Comparison of ENCODE assay signal across 1 cellular context in the genomic region with DNA sequence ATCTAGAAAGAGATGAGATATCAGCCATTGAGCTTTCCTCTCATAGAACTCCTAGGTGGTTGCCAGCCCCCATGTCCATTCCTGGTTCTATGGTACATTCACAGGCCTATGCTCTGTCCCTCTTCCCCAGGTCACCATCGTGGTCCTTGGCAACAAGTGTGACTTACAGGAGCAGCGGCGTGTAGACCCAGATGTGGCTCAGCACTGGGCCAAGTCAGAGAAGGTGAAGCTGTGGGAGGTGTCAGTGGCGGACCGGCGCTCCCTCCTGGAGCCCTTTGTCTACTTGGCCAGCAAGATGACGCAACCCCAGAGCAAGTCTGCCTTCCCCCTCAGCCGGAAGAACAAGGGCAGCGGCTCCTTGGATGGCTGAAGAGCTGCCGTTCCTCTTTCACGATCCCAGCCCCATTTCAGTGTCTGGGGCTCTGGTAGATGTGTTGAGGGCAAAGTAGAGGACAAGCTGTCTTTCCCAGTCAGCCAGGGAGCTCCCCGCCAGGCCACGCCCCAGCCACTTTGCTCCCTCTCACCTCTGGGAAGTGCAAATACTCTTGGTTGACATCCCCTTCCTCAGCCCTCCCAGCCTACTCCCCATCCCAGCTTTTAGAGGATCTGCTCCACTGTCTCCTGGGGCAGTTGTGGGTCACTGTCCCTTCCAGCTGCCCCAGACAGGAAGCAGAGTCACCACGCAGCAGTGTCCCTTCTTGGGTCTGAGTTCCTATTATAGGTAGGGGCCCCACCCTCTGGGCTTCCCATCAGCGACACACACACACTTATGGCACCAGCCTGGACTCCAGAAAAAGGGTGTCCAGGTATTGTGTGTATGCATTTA.
TF ChIP-seq lines count a peak whose summit lies in the region.

No MANE protein-coding gene starts in this region.

TF ChIP-seq in K562, 482 proteins besides CTCF, POLR2A, EP300 and RAD21 (continued from another document and continues in another):
- no peak for TF ChIP-seq SP2 (IDR thresholded peaks at IDR 0.05; ENCODE audit: extremely low read depth, low read depth, low read length, poor library complexity, severe bottlenecking)
- no peak for TF ChIP-seq BRCA1 (IDR thresholded peaks at IDR 0.05)
- no peak for TF ChIP-seq BRCA1 (CRISPR knock-in tag; IDR thresholded peaks at IDR 0.05)
- no peak for TF ChIP-seq CREBBP (IDR thresholded peaks at IDR 0.05; ENCODE audit: low read depth, low read length)
- TF ChIP-seq WHSC1 (IDR thresholded peaks at IDR 0.05; ENCODE audit: low read length) = no peak
- no peak for TF ChIP-seq CC2D1A (IDR thresholded peaks at IDR 0.05)
- TF ChIP-seq ZNF184 (CRISPR knock-in tag; IDR thresholded peaks at IDR 0.05) = no peak
- TF ChIP-seq, protein P1, sequence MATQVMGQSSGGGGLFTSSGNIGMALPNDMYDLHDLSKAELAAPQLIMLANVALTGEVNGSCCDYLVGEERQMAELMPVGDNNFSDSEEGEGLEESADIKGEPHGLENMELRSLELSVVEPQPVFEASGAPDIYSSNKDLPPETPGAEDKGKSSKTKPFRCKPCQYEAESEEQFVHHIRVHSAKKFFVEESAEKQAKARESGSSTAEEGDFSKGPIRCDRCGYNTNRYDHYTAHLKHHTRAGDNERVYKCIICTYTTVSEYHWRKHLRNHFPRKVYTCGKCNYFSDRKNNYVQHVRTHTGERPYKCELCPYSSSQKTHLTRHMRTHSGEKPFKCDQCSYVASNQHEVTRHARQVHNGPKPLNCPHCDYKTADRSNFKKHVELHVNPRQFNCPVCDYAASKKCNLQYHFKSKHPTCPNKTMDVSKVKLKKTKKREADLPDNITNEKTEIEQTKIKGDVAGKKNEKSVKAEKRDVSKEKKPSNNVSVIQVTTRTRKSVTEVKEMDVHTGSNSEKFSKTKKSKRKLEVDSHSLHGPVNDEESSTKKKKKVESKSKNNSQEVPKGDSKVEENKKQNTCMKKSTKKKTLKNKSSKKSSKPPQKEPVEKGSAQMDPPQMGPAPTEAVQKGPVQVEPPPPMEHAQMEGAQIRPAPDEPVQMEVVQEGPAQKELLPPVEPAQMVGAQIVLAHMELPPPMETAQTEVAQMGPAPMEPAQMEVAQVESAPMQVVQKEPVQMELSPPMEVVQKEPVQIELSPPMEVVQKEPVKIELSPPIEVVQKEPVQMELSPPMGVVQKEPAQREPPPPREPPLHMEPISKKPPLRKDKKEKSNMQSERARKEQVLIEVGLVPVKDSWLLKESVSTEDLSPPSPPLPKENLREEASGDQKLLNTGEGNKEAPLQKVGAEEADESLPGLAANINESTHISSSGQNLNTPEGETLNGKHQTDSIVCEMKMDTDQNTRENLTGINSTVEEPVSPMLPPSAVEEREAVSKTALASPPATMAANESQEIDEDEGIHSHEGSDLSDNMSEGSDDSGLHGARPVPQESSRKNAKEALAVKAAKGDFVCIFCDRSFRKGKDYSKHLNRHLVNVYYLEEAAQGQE (CRISPR knock-in tag; IDR thresholded peaks at IDR 0.05; ENCODE audit: low read depth) = no peak
- TF ChIP-seq MEF2D (tag; conservative IDR thresholded peaks at IDR 0.05; ENCODE audit: low read depth) = 0 out of 2 replicates have a peak, but pooled peaks have one; percentile 56
- TF ChIP-seq KLF1 (tag; IDR thresholded peaks at IDR 0.05) = no peak
- TF ChIP-seq SMAD2 (IDR thresholded peaks at IDR 0.05; ENCODE audit: low read depth, low read length) = no peak
- TF ChIP-seq, protein P2, sequence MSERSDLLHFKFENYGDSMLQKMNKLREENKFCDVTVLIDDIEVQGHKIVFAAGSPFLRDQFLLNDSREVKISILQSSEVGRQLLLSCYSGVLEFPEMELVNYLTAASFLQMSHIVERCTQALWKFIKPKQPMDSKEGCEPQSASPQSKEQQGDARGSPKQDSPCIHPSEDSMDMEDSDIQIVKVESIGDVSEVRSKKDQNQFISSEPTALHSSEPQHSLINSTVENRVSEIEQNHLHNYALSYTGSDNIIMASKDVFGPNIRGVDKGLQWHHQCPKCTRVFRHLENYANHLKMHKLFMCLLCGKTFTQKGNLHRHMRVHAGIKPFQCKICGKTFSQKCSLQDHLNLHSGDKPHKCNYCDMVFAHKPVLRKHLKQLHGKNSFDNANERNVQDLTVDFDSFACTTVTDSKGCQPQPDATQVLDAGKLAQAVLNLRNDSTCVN (CRISPR knock-in tag; IDR thresholded peaks at IDR 0.05) = no peak
- TF ChIP-seq, protein P3, sequence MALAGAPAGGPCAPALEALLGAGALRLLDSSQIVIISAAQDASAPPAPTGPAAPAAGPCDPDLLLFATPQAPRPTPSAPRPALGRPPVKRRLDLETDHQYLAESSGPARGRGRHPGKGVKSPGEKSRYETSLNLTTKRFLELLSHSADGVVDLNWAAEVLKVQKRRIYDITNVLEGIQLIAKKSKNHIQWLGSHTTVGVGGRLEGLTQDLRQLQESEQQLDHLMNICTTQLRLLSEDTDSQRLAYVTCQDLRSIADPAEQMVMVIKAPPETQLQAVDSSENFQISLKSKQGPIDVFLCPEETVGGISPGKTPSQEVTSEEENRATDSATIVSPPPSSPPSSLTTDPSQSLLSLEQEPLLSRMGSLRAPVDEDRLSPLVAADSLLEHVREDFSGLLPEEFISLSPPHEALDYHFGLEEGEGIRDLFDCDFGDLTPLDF (CRISPR knock-in tag; IDR thresholded peaks at IDR 0.05) = no peak
- TF ChIP-seq FOXM1 (IDR thresholded peaks at IDR 0.05; ENCODE audit: low read depth) = no peak
- no peak for TF ChIP-seq FOXM1 (CRISPR knock-in tag; IDR thresholded peaks at IDR 0.05; ENCODE audit: low read depth)
- no peak for TF ChIP-seq FOXK2 (conservative IDR thresholded peaks at IDR 0.05 in 1 of 2, IDR thresholded peaks at IDR 0.05 in 1 of 2; ENCODE audit: low read depth in 2 of 2)
- TF ChIP-seq, protein P4, sequence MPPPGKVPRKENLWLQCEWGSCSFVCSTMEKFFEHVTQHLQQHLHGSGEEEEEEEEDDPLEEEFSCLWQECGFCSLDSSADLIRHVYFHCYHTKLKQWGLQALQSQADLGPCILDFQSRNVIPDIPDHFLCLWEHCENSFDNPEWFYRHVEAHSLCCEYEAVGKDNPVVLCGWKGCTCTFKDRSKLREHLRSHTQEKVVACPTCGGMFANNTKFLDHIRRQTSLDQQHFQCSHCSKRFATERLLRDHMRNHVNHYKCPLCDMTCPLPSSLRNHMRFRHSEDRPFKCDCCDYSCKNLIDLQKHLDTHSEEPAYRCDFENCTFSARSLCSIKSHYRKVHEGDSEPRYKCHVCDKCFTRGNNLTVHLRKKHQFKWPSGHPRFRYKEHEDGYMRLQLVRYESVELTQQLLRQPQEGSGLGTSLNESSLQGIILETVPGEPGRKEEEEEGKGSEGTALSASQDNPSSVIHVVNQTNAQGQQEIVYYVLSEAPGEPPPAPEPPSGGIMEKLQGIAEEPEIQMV (tag; conservative IDR thresholded peaks at IDR 0.05; ENCODE audit: low read depth) = 0 out of 2 replicates have a peak, but pooled peaks have one; percentile 3
- TF ChIP-seq MTA2 (IDR thresholded peaks at IDR 0.05; ENCODE audit: low read depth) = no peak
- TF ChIP-seq, protein P5, sequence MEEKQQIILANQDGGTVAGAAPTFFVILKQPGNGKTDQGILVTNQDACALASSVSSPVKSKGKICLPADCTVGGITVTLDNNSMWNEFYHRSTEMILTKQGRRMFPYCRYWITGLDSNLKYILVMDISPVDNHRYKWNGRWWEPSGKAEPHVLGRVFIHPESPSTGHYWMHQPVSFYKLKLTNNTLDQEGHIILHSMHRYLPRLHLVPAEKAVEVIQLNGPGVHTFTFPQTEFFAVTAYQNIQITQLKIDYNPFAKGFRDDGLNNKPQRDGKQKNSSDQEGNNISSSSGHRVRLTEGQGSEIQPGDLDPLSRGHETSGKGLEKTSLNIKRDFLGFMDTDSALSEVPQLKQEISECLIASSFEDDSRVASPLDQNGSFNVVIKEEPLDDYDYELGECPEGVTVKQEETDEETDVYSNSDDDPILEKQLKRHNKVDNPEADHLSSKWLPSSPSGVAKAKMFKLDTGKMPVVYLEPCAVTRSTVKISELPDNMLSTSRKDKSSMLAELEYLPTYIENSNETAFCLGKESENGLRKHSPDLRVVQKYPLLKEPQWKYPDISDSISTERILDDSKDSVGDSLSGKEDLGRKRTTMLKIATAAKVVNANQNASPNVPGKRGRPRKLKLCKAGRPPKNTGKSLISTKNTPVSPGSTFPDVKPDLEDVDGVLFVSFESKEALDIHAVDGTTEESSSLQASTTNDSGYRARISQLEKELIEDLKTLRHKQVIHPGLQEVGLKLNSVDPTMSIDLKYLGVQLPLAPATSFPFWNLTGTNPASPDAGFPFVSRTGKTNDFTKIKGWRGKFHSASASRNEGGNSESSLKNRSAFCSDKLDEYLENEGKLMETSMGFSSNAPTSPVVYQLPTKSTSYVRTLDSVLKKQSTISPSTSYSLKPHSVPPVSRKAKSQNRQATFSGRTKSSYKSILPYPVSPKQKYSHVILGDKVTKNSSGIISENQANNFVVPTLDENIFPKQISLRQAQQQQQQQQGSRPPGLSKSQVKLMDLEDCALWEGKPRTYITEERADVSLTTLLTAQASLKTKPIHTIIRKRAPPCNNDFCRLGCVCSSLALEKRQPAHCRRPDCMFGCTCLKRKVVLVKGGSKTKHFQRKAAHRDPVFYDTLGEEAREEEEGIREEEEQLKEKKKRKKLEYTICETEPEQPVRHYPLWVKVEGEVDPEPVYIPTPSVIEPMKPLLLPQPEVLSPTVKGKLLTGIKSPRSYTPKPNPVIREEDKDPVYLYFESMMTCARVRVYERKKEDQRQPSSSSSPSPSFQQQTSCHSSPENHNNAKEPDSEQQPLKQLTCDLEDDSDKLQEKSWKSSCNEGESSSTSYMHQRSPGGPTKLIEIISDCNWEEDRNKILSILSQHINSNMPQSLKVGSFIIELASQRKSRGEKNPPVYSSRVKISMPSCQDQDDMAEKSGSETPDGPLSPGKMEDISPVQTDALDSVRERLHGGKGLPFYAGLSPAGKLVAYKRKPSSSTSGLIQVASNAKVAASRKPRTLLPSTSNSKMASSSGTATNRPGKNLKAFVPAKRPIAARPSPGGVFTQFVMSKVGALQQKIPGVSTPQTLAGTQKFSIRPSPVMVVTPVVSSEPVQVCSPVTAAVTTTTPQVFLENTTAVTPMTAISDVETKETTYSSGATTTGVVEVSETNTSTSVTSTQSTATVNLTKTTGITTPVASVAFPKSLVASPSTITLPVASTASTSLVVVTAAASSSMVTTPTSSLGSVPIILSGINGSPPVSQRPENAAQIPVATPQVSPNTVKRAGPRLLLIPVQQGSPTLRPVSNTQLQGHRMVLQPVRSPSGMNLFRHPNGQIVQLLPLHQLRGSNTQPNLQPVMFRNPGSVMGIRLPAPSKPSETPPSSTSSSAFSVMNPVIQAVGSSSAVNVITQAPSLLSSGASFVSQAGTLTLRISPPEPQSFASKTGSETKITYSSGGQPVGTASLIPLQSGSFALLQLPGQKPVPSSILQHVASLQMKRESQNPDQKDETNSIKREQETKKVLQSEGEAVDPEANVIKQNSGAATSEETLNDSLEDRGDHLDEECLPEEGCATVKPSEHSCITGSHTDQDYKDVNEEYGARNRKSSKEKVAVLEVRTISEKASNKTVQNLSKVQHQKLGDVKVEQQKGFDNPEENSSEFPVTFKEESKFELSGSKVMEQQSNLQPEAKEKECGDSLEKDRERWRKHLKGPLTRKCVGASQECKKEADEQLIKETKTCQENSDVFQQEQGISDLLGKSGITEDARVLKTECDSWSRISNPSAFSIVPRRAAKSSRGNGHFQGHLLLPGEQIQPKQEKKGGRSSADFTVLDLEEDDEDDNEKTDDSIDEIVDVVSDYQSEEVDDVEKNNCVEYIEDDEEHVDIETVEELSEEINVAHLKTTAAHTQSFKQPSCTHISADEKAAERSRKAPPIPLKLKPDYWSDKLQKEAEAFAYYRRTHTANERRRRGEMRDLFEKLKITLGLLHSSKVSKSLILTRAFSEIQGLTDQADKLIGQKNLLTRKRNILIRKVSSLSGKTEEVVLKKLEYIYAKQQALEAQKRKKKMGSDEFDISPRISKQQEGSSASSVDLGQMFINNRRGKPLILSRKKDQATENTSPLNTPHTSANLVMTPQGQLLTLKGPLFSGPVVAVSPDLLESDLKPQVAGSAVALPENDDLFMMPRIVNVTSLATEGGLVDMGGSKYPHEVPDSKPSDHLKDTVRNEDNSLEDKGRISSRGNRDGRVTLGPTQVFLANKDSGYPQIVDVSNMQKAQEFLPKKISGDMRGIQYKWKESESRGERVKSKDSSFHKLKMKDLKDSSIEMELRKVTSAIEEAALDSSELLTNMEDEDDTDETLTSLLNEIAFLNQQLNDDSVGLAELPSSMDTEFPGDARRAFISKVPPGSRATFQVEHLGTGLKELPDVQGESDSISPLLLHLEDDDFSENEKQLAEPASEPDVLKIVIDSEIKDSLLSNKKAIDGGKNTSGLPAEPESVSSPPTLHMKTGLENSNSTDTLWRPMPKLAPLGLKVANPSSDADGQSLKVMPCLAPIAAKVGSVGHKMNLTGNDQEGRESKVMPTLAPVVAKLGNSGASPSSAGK (IDR thresholded peaks at IDR 0.05) = peak; percentile 70
- TF ChIP-seq GTF2F1 (IDR thresholded peaks at IDR 0.05; ENCODE audit: low read depth, low read length) = no peak
- TF ChIP-seq YBX1 (IDR thresholded peaks at IDR 0.05) = no peak
- TF ChIP-seq ELF1 (tag; IDR thresholded peaks at IDR 0.05) = peak; percentile 77
- TF ChIP-seq, protein P6, sequence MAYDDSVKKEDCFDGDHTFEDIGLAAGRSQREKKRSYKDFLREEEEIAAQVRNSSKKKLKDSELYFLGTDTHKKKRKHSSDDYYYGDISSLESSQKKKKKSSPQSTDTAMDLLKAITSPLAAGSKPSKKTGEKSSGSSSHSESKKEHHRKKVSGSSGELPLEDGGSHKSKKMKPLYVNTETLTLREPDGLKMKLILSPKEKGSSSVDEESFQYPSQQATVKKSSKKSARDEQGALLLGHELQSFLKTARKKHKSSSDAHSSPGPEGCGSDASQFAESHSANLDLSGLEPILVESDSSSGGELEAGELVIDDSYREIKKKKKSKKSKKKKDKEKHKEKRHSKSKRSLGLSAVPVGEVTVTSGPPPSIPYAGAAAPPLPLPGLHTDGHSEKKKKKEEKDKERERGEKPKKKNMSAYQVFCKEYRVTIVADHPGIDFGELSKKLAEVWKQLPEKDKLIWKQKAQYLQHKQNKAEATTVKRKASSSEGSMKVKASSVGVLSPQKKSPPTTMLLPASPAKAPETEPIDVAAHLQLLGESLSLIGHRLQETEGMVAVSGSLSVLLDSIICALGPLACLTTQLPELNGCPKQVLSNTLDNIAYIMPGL (CRISPR knock-in tag; IDR thresholded peaks at IDR 0.05) = no peak
- TF ChIP-seq FUS (optimal IDR thresholded peaks at IDR 0.05; ENCODE audit: low read depth, low read length) = no peak
- TF ChIP-seq SIN3B (IDR thresholded peaks at IDR 0.05; ENCODE audit: low read depth) = no peak
